ENCODE assay signal across 1 cellular context in the genomic region with DNA sequence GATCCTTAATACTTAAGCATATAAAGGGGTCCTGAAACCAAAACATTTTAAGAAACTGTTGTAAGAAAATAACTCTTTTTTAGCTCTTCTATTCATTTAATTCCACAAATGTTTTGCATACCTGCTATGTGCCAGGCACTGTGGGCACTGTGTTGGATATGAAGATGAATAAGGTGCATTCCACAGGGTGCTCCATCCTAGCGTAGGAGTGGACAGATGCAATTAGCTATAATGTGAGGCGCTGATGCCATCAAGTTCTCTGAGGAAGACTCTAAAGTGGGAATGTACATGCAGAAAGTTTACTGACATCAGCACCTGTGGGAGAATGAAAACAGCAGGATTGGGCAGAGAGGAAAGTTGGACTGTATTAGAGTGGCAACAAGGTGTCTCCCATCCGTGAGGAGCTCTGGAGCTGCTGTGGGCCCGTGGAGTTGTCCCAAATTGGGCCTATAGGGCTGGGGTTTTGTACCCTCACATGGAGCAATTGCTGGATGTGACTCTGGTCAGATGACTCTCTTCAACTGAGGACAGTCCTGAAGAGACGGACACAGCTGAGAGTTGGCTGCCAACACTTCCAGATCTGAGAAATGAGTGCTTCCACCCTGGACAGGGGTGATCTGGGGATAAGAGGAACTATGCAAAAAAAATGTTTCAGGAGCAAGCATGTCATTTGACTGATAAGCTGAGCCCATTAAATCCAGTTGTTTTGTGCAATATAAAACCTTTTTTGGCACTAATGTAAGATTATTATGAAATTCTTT.
TF ChIP-seq lines count a peak whose summit lies in the region.

No MANE protein-coding gene starts in this region.

TF ChIP-seq in GM12878, 131 proteins besides CTCF, POLR2A, EP300 and RAD21:
- TF ChIP-seq WRNIP1 (IDR thresholded peaks at IDR 0.05; ENCODE audit: borderline replicate concordance, low read depth, low read length) = no peak
